In the genomic region with DNA sequence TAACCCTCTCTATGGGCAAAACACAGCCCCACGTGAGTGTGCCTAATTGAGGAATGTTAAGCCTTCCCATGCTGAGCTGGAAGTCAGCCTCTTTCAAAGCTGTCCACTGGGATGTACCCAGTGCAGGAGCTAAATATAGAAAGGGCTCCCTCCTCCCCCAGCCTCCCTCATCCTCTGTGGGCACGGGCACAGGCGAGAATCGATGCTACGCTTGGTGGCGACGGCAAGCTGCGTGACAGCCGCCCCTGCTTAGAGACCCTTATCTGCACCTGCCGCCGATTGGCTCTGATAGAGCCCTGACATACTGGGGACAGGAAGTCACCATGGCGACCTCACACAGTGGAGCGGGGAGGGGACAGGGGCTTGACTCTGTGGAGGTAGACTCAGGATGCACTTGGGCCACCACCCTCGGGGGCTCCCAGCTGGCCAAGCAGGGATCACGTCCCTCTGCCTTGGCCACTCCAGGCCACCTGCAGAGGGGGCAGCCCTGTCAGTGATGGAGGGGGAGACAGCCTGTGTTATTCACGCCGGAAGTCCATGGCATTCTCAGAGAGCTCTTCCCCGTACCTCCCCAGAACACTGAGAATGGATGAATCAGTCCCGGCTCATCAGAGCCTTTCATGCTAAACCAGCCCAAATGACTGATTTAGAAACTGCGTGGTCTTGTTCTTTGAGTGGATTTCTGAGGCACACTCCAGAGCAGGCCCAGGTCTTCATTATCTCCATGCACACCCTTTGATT, we compare ENCODE assay signal across 9 cellular contexts.
A peak's percentile ranks its signal among the peaks of the same experiment; 100 is the strongest.
DNase-seq lines count a peak whose midpoint lies in the region; ATAC-seq, FAIRE-seq and TF ChIP-seq lines count a peak whose summit lies in the region.
"Had no signal": no experiment of that assay in that cellular context is flagged by ENCODE, and none has a peak within 500 bp of the region (broad histone marks: within the 10 kb centered on the region; RNA-seq: fewer than 3 reads in every experiment).

No MANE protein-coding gene starts in this region.

- DNase-seq in DMS153 treated with DMSO at 0.1 percent for 48 hours (lab: John Stamatoyannopoulos, UW; ENCODE audit: unreplicated experiment) (peak; percentile 55), NCI-H1417 treated with DMSO at 0.1 percent for 48 hours (lab: John Stamatoyannopoulos, UW) (peak; percentile 72), astrocyte of the cerebellum (ENCODE audit: low read depth) (peak; percentile 23), nephron progenitor cell (peak; percentile 33), HFFc6 (no peak), H54 (ENCODE audit: insufficient read length, low spot score) (no peak), immature natural killer cell (no peak)

- peak overlapping the region; percentile 40 for H3K4me3 Mint-ChIP-seq in nephron progenitor cell
- H3K4me3 Mint-ChIP-seq in HFFc6: no peak overlapping the region
- peak overlapping the region in 1 of 5 donors; percentile 4 for H3K4me3 Mint-ChIP-seq in immature natural killer cell

- H3K36me3 Mint-ChIP-seq in nephron progenitor cell (ENCODE audit: low read depth) (no peaks in the 10 kb centered on the region), HFFc6 (ENCODE audit: low read depth) (no peaks in the 10 kb centered on the region), immature natural killer cell (no peaks in the 10 kb centered on the region)

- no peak overlapping the region for H3K4me3 ChIP-seq in astrocyte of the cerebellum (ENCODE audit: low read depth, low read length)

- TF ChIP-seq CTCF in astrocyte of the cerebellum (IDR thresholded peaks at IDR 0.05; ENCODE audit: low read depth, low read length, missing control alignments): no peak
- TF ChIP-seq CTCF in nephron progenitor cell (IDR thresholded peaks at IDR 0.05): no peak
- TF ChIP-seq CTCF in HFFc6 (IDR thresholded peaks at IDR 0.05): no peak

- no peak for TF ChIP-seq POLR2A in H54 (IDR thresholded peaks at IDR 0.05; ENCODE audit: low read depth, low read length)

- peaks cover 19% of the 10 kb centered on the region for H3K4me1 Mint-ChIP-seq in nephron progenitor cell
- H3K4me1 Mint-ChIP-seq in HFFc6 (ENCODE audit: low read depth): peaks cover 5% of the 10 kb centered on the region; the same call in 1 of the 2 replicates
- H3K4me1 Mint-ChIP-seq in immature natural killer cell: no peaks in the 10 kb centered on the region

- no peak for ATAC-seq in HG03196 (IDR thresholded peaks at IDR 0.05; ENCODE audit: unreplicated experiment)

- H3K9me3 Mint-ChIP-seq in nephron progenitor cell (no peaks in the 10 kb centered on the region), HFFc6 (no peaks in the 10 kb centered on the region), immature natural killer cell (no peaks in the 10 kb centered on the region)

- FAIRE-seq in H54 (lab: Jason Lieb, UNC): no peak
- FAIRE-seq: GM12891 had no signal

- H3K27me3 Mint-ChIP-seq in nephron progenitor cell (ENCODE audit: low read depth, poor library complexity) (peaks cover 14% of the 10 kb centered on the region), HFFc6 (ENCODE audit: insufficient read depth) (peaks cover 9% of the 10 kb centered on the region; the same call in 1 of the 2 replicates), immature natural killer cell (ENCODE audit: low read depth in 3 of 3) (peaks cover 0 to 8% (median 2%) of the 10 kb centered on the region in 3 donors)

- in situ Hi-C loops in astrocyte of the cerebellum (cut with HindIII; ENCODE audit: low sequenced_read_pairs): no loop called here

- H3K27ac Mint-ChIP-seq in nephron progenitor cell (no peak overlapping the region), HFFc6 (no peak overlapping the region), immature natural killer cell (no peak overlapping the region)

Comparison
In these comparisons a context has a peak if more than half of its experiments do, and no peak if none do; other contexts are left out.
1. DNase-seq: peak in DMS153 treated with DMSO at 0.1 percent for 48 hours (single experiment), NCI-H1417 treated with DMSO at 0.1 percent for 48 hours (single experiment), astrocyte of the cerebellum (single experiment) and nephron progenitor cell (single experiment); none in HFFc6 (single experiment), H54 (single experiment) and immature natural killer cell (0 of 3).